15 cellular contexts compared by ENCODE assay signal in genomic region chr2:240983996-240984498, GRCh38. TPM values are rescaled to one million over a fixed set of nuclear protein-coding genes. Genes with fewer than 3 reads are reported as not detected.
DNase-seq lines count a peak whose midpoint lies in the region; ATAC-seq and TF ChIP-seq lines count a peak whose summit lies in the region.
"Had no signal": no experiment of that assay in that cellular context is flagged by ENCODE, and none has a peak within 500 bp of the region (broad histone marks: within the 10 kb centered on the region; RNA-seq: fewer than 3 reads in every experiment).

No MANE protein-coding gene starts in this region.

- no peak overlapping the region for H3K4me3 ChIP-seq in BLaER1
- no peak overlapping the region for H3K4me3 ChIP-seq in left lung
- H3K4me3 ChIP-seq: prostate gland had no signal

- peaks cover 2% of the 10 kb centered on the region for H3K27me3 Mint-ChIP-seq in activated T-cell treated with anti-CD3 and anti-CD28 coated beads, Interleukin-2, amount 50 U/mL, for 24 hours

- H3K4me3 Mint-ChIP-seq in activated T-cell treated with anti-CD3 and anti-CD28 coated beads, Interleukin-2, amount 50 U/mL, for 24 hours: no peak overlapping the region
- H3K4me3 Mint-ChIP-seq: activated CD8-positive, alpha-beta T cell treated with anti-CD3 and anti-CD28 coated beads, Interleukin-2, amount 10 ng/mL, durations not matched to agents 7 days and 5 days; naive B cell; T-helper 1 cell treated with Interleukin-12 subunit alpha and Interleukin-12 subunit beta and Interleukin-4 antibody, amounts not matched to agents 30 μg/mL and 1 μg/mL, for 36 hours had no signal

- TF ChIP-seq CTCF in left lung (IDR thresholded peaks at IDR 0.05): no peak
- TF ChIP-seq CTCF in RWPE1 (conservative IDR thresholded peaks at IDR 0.05; ENCODE audit: low read depth): no peak

- no peak overlapping the region for H3K27ac Mint-ChIP-seq in activated T-cell treated with anti-CD3 and anti-CD28 coated beads, Interleukin-2, amount 50 U/mL, for 24 hours
- H3K27ac Mint-ChIP-seq: activated CD8-positive, alpha-beta T cell treated with anti-CD3 and anti-CD28 coated beads, Interleukin-2, amount 10 ng/mL, durations not matched to agents 7 days and 5 days; T-helper 1 cell treated with Interleukin-12 subunit alpha and Interleukin-12 subunit beta and Interleukin-4 antibody, amounts not matched to agents 30 μg/mL and 1 μg/mL, for 36 hours had no signal

- H3K4me1 Mint-ChIP-seq in activated T-cell treated with anti-CD3 and anti-CD28 coated beads, Interleukin-2, amount 50 U/mL, for 24 hours (ENCODE audit: low read depth): peaks cover 4% of the 10 kb centered on the region

- H4K20me1 ChIP-seq in BLaER1: no peaks in the 10 kb centered on the region

- peak overlapping the region; percentile 89 for H3K4me2 ChIP-seq in BLaER1

- DNase-seq in NCI-H69 (lab: John Stamatoyannopoulos, UW) (peak; percentile 11), left lung (peak; percentile 31 to 74), sciatic nerve (ENCODE audit: low spot score) (peak; percentile 60), NCI-H446 (lab: John Stamatoyannopoulos, UW) (no peak), RWPE1 (ENCODE audit: low spot score) (no peak)
- no peak for DNase-seq in activated CD4-positive, alpha-beta T cell treated with anti-CD3 and anti-CD28 coated beads for 4 hours
- no peak for DNase-seq in activated T-cell treated with anti-CD3 and anti-CD28 coated beads, Interleukin-2, amount 50 U/mL, for 24 hours
- DNase-seq: NCI-H2081 treated with DMSO at 0.1 percent for 48 hours had no signal

- H3K9me3 ChIP-seq in BLaER1 (no peaks in the 10 kb centered on the region), left lung (no peaks in the 10 kb centered on the region)
- H3K9me3 ChIP-seq: prostate gland, thoracic aorta had no signal

- H3K36me3 Mint-ChIP-seq in activated T-cell treated with anti-CD3 and anti-CD28 coated beads, Interleukin-2, amount 50 U/mL, for 24 hours (ENCODE audit: low read depth): no peaks in the 10 kb centered on the region
- H3K36me3 Mint-ChIP-seq: naive B cell had no signal

- no peak overlapping the region for H3K9ac ChIP-seq in BLaER1

- peaks cover 9% of the 10 kb centered on the region; the same call in 1 of the 2 replicates for H3K27me3 ChIP-seq in BLaER1
- H3K27me3 ChIP-seq in left lung: peaks cover 0 to 16% of the 10 kb centered on the region in 2 donors

- ATAC-seq in left lung: peak; percentile 41
- peak; percentile 3 for ATAC-seq in sciatic nerve

- H3K4me1 ChIP-seq in BLaER1: peaks cover 62% of the 10 kb centered on the region
- peaks cover 12 to 13% of the 10 kb centered on the region in 2 donors for H3K4me1 ChIP-seq in left lung

- H3K36me3 ChIP-seq in BLaER1: no peaks in the 10 kb centered on the region
- no peaks in the 10 kb centered on the region for H3K36me3 ChIP-seq in left lung
- H3K36me3 ChIP-seq: prostate gland, thoracic aorta, WERI-Rb-1 had no signal

- POLR2A ChIA-PET in RWPE1 (lab: Yijun Ruan, JAX; ENCODE audit: low non-redundant PET): no interaction called here

- intact Hi-C loops in left lung (cut with DNase I) (no loop called here), sciatic nerve (cut with DNase I) (no loop called here)

- H3K27ac ChIP-seq in BLaER1: no peak overlapping the region
- no peak overlapping the region for H3K27ac ChIP-seq in left lung
- H3K27ac ChIP-seq in RWPE1: no peak overlapping the region
- H3K27ac ChIP-seq: thoracic aorta, WERI-Rb-1 had no signal

- CTCF ChIA-PET in RWPE1 (lab: Yijun Ruan, JAX): interaction anchor here (0.6 to 0.8 kb wide), 3 partner anchors 8 to 70 kb away, joined by 3 read pairs; no protein-coding TSS in a partner anchor

- no peaks in the 10 kb centered on the region for H3K9me3 Mint-ChIP-seq in activated T-cell treated with anti-CD3 and anti-CD28 coated beads, Interleukin-2, amount 50 U/mL, for 24 hours
- H3K9me3 Mint-ChIP-seq: T-helper 1 cell treated with Interleukin-12 subunit alpha and Interleukin-12 subunit beta and Interleukin-4 antibody, amounts not matched to agents 30 μg/mL and 1 μg/mL, for 36 hours had no signal

RNA-seq across cellular contexts. Expression of gene SNED1, which starts 14.4 kb away (rescaled TPM):
- 10 to 100 TPM; 36.4 to 48.2 TPM for total RNA-seq in left lung
- total RNA-seq in sciatic nerve: 148 TPM

Comparison
In these comparisons a context has a peak if more than half of its experiments do, and no peak if none do; other contexts are left out.
1. DNase-seq: peak in NCI-H69 (single experiment), left lung (2 of 2) and sciatic nerve (single experiment); none in activated CD4-positive, alpha-beta T cell treated with anti-CD3 and anti-CD28 coated beads for 4 hours (0 of 2), NCI-H446 (0 of 2), activated T-cell treated with anti-CD3 and anti-CD28 coated beads, Interleukin-2, amount 50 U/mL, for 24 hours (single experiment) and RWPE1 (single experiment).